ENCODE assay signal across 20 cellular contexts in the genomic region with DNA sequence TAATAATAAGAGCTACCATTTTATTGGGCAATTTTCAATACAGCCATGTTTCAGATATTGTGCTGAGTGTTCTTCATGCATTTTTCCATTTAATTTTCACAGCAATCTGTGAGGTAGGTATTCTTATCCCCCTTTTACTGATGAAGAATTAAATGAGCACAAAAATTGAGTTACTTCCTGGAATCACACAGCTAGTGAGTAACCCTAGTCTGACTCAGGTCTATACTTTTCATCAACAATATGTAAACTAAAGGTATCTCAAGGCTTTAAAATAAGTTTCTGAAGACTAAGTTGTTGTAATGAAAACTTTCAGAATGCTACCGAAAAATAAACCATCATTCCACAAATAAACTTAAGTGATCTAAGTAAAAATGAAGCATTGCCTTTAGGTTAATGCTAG. TPM values are rescaled to one million over a fixed set of nuclear protein-coding genes. Genes with fewer than 3 reads are reported as not detected.
DNase-seq lines count a peak whose midpoint lies in the region; ATAC-seq lines count a peak whose summit lies in the region.
"Had no signal": no experiment of that assay in that cellular context is flagged by ENCODE, and none has a peak within 500 bp of the region (broad histone marks: within the 10 kb centered on the region; RNA-seq: fewer than 3 reads in every experiment).

No MANE protein-coding gene starts in this region.

- H3K4me1 ChIP-seq in GM23248 (ENCODE audit: insufficient read depth), result no peaks in the 10 kb centered on the region

- no peak overlapping the region for H3K4me3 Mint-ChIP-seq in activated T-cell treated with anti-CD3 and anti-CD28 coated beads, Interleukin-2, amount 50 U/mL, for 24 hours
- H3K4me3 Mint-ChIP-seq in effector memory CD8-positive, alpha-beta T cell, result no peak overlapping the region
- no peak overlapping the region for H3K4me3 Mint-ChIP-seq in stimulated activated effector memory CD8-positive, alpha-beta T cell treated with anti-CD3 and anti-CD28 coated beads, Interleukin-12 subunit alpha, Interleukin-12 subunit beta, amount 100 ng/mL, for 72 hours
- H3K4me3 Mint-ChIP-seq: CD14-positive monocyte; CD4-positive, alpha-beta memory T cell; HFFc6 had no signal

- H3K27ac Mint-ChIP-seq in activated T-cell treated with anti-CD3 and anti-CD28 coated beads, Interleukin-2, amount 50 U/mL, for 24 hours, result peak overlapping the region; percentile 51
- H3K27ac Mint-ChIP-seq in effector memory CD8-positive, alpha-beta T cell, result peak overlapping the region; percentile 14 to 20
- H3K27ac Mint-ChIP-seq in stimulated activated effector memory CD8-positive, alpha-beta T cell treated with anti-CD3 and anti-CD28 coated beads, Interleukin-12 subunit alpha, Interleukin-12 subunit beta, amount 100 ng/mL, for 72 hours, result peak overlapping the region; percentile 77
- H3K27ac Mint-ChIP-seq: CD14-positive monocyte, HFFc6 had no signal

- no peak overlapping the region for H3K9ac ChIP-seq in GM23248
- H3K9ac ChIP-seq: BLaER1 had no signal

- in situ Hi-C loops in GM23248 (cut with MboI) (no loop called here), KBM-7 (cut with MboI; ENCODE audit: low pct_unique_long_range_greater_than_20kb, low sequenced_read_pairs) (no loop called here)

- no peaks in the 10 kb centered on the region for H3K9me3 ChIP-seq in GM23248 (ENCODE audit: low read depth)
- H3K9me3 ChIP-seq: BLaER1 had no signal

- 0 out of 2 replicates have a peak, but pooled peaks cover 5% of the 10 kb centered on the region for H3F3A ChIP-seq in GM23248 (ENCODE audit: insufficient read depth)

- H3K9me3 Mint-ChIP-seq in activated T-cell treated with anti-CD3 and anti-CD28 coated beads, Interleukin-2, amount 50 U/mL, for 24 hours, result no peaks in the 10 kb centered on the region
- H3K9me3 Mint-ChIP-seq in effector memory CD8-positive, alpha-beta T cell, result no peaks in the 10 kb centered on the region
- H3K9me3 Mint-ChIP-seq in stimulated activated effector memory CD8-positive, alpha-beta T cell treated with anti-CD3 and anti-CD28 coated beads, Interleukin-12 subunit alpha, Interleukin-12 subunit beta, amount 100 ng/mL, for 72 hours, result no peaks in the 10 kb centered on the region
- H3K9me3 Mint-ChIP-seq: CD14-positive monocyte, HFFc6 had no signal

- no peaks in the 10 kb centered on the region for H3K36me3 ChIP-seq in GM23248 (ENCODE audit: low read depth)

- H3K4me3 ChIP-seq in GM23248, result no peak overlapping the region
- H3K4me3 ChIP-seq: BLaER1 had no signal

- H3K27me3 ChIP-seq in GM23248 (replicated peaks; ENCODE audit: insufficient read depth), result no peaks in the 10 kb centered on the region
- H3K27me3 ChIP-seq: BLaER1 had no signal

- no peak overlapping the region for H3K27ac ChIP-seq in GM23248
- H3K27ac ChIP-seq: BLaER1 had no signal

- H3K79me2 ChIP-seq in GM23248 (ENCODE audit: insufficient read depth), result no peaks in the 10 kb centered on the region

- no peak overlapping the region for H3K4me2 ChIP-seq in GM23248 (ENCODE audit: unreplicated experiment)
- H3K4me2 ChIP-seq: BLaER1 had no signal

- no peak for DNase-seq in activated T-cell treated with anti-CD3 and anti-CD28 coated beads, Interleukin-2, amount 50 U/mL, for 24 hours
- no peak for DNase-seq in activated T-cell treated with anti-CD3 and anti-CD28 coated beads, Interleukin-2, amount 50 U/mL, for 48 hours
- DNase-seq in GM23248 (peak; percentile 22), KBM-7 (no peak), hepatic stellate cell (ENCODE audit: low spot score) (no peak)
- no peak for DNase-seq in effector memory CD8-positive, alpha-beta T cell
- DNase-seq in stimulated activated effector memory CD8-positive, alpha-beta T cell treated with anti-CD3 and anti-CD28 coated beads, Interleukin-12 subunit alpha, Interleukin-12 subunit beta, amount 100 ng/mL, for 72 hours (ENCODE audit: low spot score in 2 of 2), result no peak
- no peak for DNase-seq in stimulated activated CD4-positive, alpha-beta T cell treated with anti-CD3 and anti-CD28 coated beads, Interleukin-1b, Interleukin-23, amount 100 ng/mL, for 48 hours
- DNase-seq: 8988T; CD4-positive, alpha-beta memory T cell; DMS153; DMS79; GF-D8; GOT3; H7; HFFc6 had no signal

- WGBS in GM23248 (ENCODE audit: low coverage in 1 of 2, low lambda C conversion rate in 2 of 2, missing lambda C conversion rate in 2 of 2), 2 experiments, result 90 to 96% methylated on average over 1 of the region's 1 CpG

- H3K27me3 Mint-ChIP-seq in activated T-cell treated with anti-CD3 and anti-CD28 coated beads, Interleukin-2, amount 50 U/mL, for 24 hours, result no peaks in the 10 kb centered on the region
- no peaks in the 10 kb centered on the region for H3K27me3 Mint-ChIP-seq in effector memory CD8-positive, alpha-beta T cell
- H3K27me3 Mint-ChIP-seq: CD4-positive, alpha-beta memory T cell had no signal

- no peaks in the 10 kb centered on the region for H3K9me2 ChIP-seq in GM23248 (ENCODE audit: insufficient read depth)

- peaks cover 26% of the 10 kb centered on the region for H3K4me1 Mint-ChIP-seq in activated T-cell treated with anti-CD3 and anti-CD28 coated beads, Interleukin-2, amount 50 U/mL, for 24 hours (ENCODE audit: low read depth)
- peaks cover 12 to 13% of the 10 kb centered on the region in 2 donors for H3K4me1 Mint-ChIP-seq in effector memory CD8-positive, alpha-beta T cell (ENCODE audit: low read depth in 2 of 2)
- peaks cover 20% of the 10 kb centered on the region for H3K4me1 Mint-ChIP-seq in stimulated activated effector memory CD8-positive, alpha-beta T cell treated with anti-CD3 and anti-CD28 coated beads, Interleukin-12 subunit alpha, Interleukin-12 subunit beta, amount 100 ng/mL, for 72 hours

- no peaks in the 10 kb centered on the region for H4K20me1 ChIP-seq in GM23248 (ENCODE audit: insufficient read depth)

- ATAC-seq in effector memory CD8-positive, alpha-beta T cell (replicated peaks), result no peak
- peak; percentile 45 for ATAC-seq in stimulated activated effector memory CD8-positive, alpha-beta T cell treated with anti-CD3 and anti-CD28 coated beads, Interleukin-12 subunit alpha, Interleukin-12 subunit beta, amount 100 ng/mL, for 72 hours
- ATAC-seq: HCT116, HepG2 had no signal

- peaks cover 38% of the 10 kb centered on the region for H3K36me3 Mint-ChIP-seq in activated T-cell treated with anti-CD3 and anti-CD28 coated beads, Interleukin-2, amount 50 U/mL, for 24 hours (ENCODE audit: low read depth)
- H3K36me3 Mint-ChIP-seq in effector memory CD8-positive, alpha-beta T cell (ENCODE audit: insufficient read depth), result peaks cover 8% of the 10 kb centered on the region
- H3K36me3 Mint-ChIP-seq in stimulated activated effector memory CD8-positive, alpha-beta T cell treated with anti-CD3 and anti-CD28 coated beads, Interleukin-12 subunit alpha, Interleukin-12 subunit beta, amount 100 ng/mL, for 72 hours, result no peaks in the 10 kb centered on the region

- no peak overlapping the region for H2AFZ ChIP-seq in GM23248

RNA-seq across cellular contexts. Expression of gene HACD2, which starts 22.3 kb away (rescaled TPM):
- total RNA-seq in GM23248 (2014; rRNA removed; shearing (Covaris generic)), result 41.2 and 41.6 TPM in 2 replicates
- polyA plus RNA-seq in GM23248 (2016; fragmentation: Nextera tagmentation; extraction: Ambion mirVana), result 27.0 and 29.6 TPM in 2 replicates

Comparison
In these comparisons a context has a peak if more than half of its experiments do, and no peak if none do; other contexts are left out.
1. H3K27ac Mint-ChIP-seq: peak in every context shown above with its lines; median percentile 77 in stimulated activated effector memory CD8-positive, alpha-beta T cell treated with anti-CD3 and anti-CD28 coated beads, Interleukin-12 subunit alpha, Interleukin-12 subunit beta, amount 100 ng/mL, for 72 hours; 51 in activated T-cell treated with anti-CD3 and anti-CD28 coated beads, Interleukin-2, amount 50 U/mL, for 24 hours; 17 in effector memory CD8-positive, alpha-beta T cell.